Comparison of ENCODE assay signal across 8 cellular contexts in genomic region chr10:103967433-103968142, GRCh38. TPM values are rescaled to one million over a fixed set of nuclear protein-coding genes. Genes with fewer than 3 reads are reported as not detected.
DNase-seq lines count a peak whose midpoint lies in the region; ATAC-seq and TF ChIP-seq lines count a peak whose summit lies in the region.

No MANE protein-coding gene starts in this region.

- H3K4me1 Mint-ChIP-seq in activated T-helper 17 cell treated with anti-CD3 and anti-CD28 coated beads, Interleukin-2, amount 50 U/mL, for 72 hours: peaks cover 23% of the 10 kb centered on the region

- peaks cover 49% of the 10 kb centered on the region for H3K79me2 ChIP-seq in MM.1S (ENCODE audit: low read length)

- peak overlapping the region; percentile 48 for H2AFZ ChIP-seq in MM.1S (ENCODE audit: low read length)

- H3K27me3 Mint-ChIP-seq in activated T-helper 17 cell treated with anti-CD3 and anti-CD28 coated beads, Interleukin-2, amount 50 U/mL, for 72 hours: no peaks in the 10 kb centered on the region

- H3K36me3 ChIP-seq in MM.1S (replicated peaks; ENCODE audit: insufficient read depth, low read length): no peaks in the 10 kb centered on the region; the same call in 1 of the 2 replicates
- no peaks in the 10 kb centered on the region for H3K36me3 ChIP-seq in neutrophil

- peak; percentile 21 for DNase-seq in stimulated activated CD4-positive, alpha-beta T cell treated with anti-CD3 and anti-CD28 coated beads, Interleukin-15, amount 100 ng/mL, for 24 hours
- DNase-seq in stimulated activated CD4-positive, alpha-beta T cell treated with anti-CD3 and anti-CD28 coated beads, Interleukin-4, amount 100 ng/mL, for 1 hour: no peak
- DNase-seq in MM.1S (peak; percentile 28), globus pallidus (ENCODE audit: low spot score) (peak; percentile 55), ureter (ENCODE audit: low spot score) (no peak)

- H3K4me3 Mint-ChIP-seq in activated T-helper 17 cell treated with anti-CD3 and anti-CD28 coated beads, Interleukin-2, amount 50 U/mL, for 72 hours: peak overlapping the region; percentile 99

- H3K9me2 ChIP-seq in MM.1S (replicated peaks; ENCODE audit: insufficient read depth, low read length): no peaks in the 10 kb centered on the region

- peak overlapping the region; percentile 81 for H3K4me2 ChIP-seq in MM.1S (ENCODE audit: low read depth, low read length)

- H3K36me3 Mint-ChIP-seq in activated T-helper 17 cell treated with anti-CD3 and anti-CD28 coated beads, Interleukin-2, amount 50 U/mL, for 72 hours (ENCODE audit: low read depth): peaks cover 35% of the 10 kb centered on the region

- no peaks in the 10 kb centered on the region for H4K20me1 ChIP-seq in MM.1S (ENCODE audit: insufficient read depth, low read length)

- no peaks in the 10 kb centered on the region for H3K27me3 ChIP-seq in MM.1S (replicated peaks; ENCODE audit: insufficient read depth, low read length)
- no peaks in the 10 kb centered on the region for H3K27me3 ChIP-seq in neutrophil

- H3K27ac ChIP-seq in MM.1S (ENCODE audit: low read length): peak overlapping the region; percentile 23; the same call in 1 of the 2 replicates
- H3K27ac ChIP-seq in neutrophil: peak overlapping the region; percentile 91

- H3K27ac Mint-ChIP-seq in activated T-helper 17 cell treated with anti-CD3 and anti-CD28 coated beads, Interleukin-2, amount 50 U/mL, for 72 hours: peak overlapping the region; percentile 97

- no peaks in the 10 kb centered on the region for H3F3A ChIP-seq in MM.1S (ENCODE audit: insufficient read depth, low read length)

- H3K4me3 ChIP-seq in MM.1S (ENCODE audit: low read length): peak overlapping the region; percentile 84
- H3K4me3 ChIP-seq in neutrophil (ENCODE audit: low read depth in 1 of 2, low read length in 1 of 2): peak overlapping the region; percentile 86 to 88

- H3K4me1 ChIP-seq in MM.1S (ENCODE audit: low read length): no peaks in the 10 kb centered on the region
- peaks cover 46 to 47% of the 10 kb centered on the region in 2 experiments for H3K4me1 ChIP-seq in neutrophil (ENCODE audit: control insufficient read depth in 1 of 2, insufficient read depth in 1 of 2, low read depth in 1 of 2, low read length in 1 of 2)

- TF ChIP-seq CTCF in MM.1S (IDR thresholded peaks at IDR 0.05; ENCODE audit: low read length): no peak
- TF ChIP-seq CTCF in neutrophil (IDR thresholded peaks at IDR 0.05): no peak

- H3K9me3 ChIP-seq in MM.1S (replicated peaks; ENCODE audit: insufficient read depth, low read length) (no peaks in the 10 kb centered on the region), neutrophil (no peaks in the 10 kb centered on the region)

- peak; percentile 41 for ATAC-seq in HG02571 (IDR thresholded peaks at IDR 0.05; ENCODE audit: unreplicated experiment)
- ATAC-seq in activated T-helper 17 cell treated with anti-CD3 and anti-CD28 coated beads, Interleukin-2, amount 50 U/mL, for 72 hours (replicated peaks): peak; percentile 55

- H3K9me3 Mint-ChIP-seq in activated T-helper 17 cell treated with anti-CD3 and anti-CD28 coated beads, Interleukin-2, amount 50 U/mL, for 72 hours: no peaks in the 10 kb centered on the region

- peak overlapping the region; percentile 74 for H3K9ac ChIP-seq in MM.1S (ENCODE audit: low read length)

RNA-seq across cellular contexts. Expression of gene SLK, which starts 0.6 kb away (rescaled TPM):
- 10 to 100 TPM; 23.6 to 26.7 TPM for total RNA-seq in activated T-helper 17 cell treated with anti-CD3 and anti-CD28 coated beads, Interleukin-2, amount 50 U/mL, for 72 hours
- total RNA-seq in ureter: 66.4 TPM

RNA-seq across cellular contexts. Expression of gene STN1, which starts 49.6 kb away (rescaled TPM):
- 10 to 100 TPM; 41.9 to 45.4 TPM for total RNA-seq in activated T-helper 17 cell treated with anti-CD3 and anti-CD28 coated beads, Interleukin-2, amount 50 U/mL, for 72 hours
- total RNA-seq in ureter: 49.3 TPM

Comparison
In these comparisons a context has a peak if more than half of its experiments do, and no peak if none do; other contexts are left out.
1. DNase-seq: peak in stimulated activated CD4-positive, alpha-beta T cell treated with anti-CD3 and anti-CD28 coated beads, Interleukin-15, amount 100 ng/mL, for 24 hours (single experiment), MM.1S (single experiment) and globus pallidus (single experiment); none in stimulated activated CD4-positive, alpha-beta T cell treated with anti-CD3 and anti-CD28 coated beads, Interleukin-4, amount 100 ng/mL, for 1 hour (single experiment) and ureter (single experiment).